ENCODE assay signal across 8 cellular contexts in genomic region chr4:39977489-39978377, GRCh38. TPM values are rescaled to one million over a fixed set of nuclear protein-coding genes. Genes with fewer than 3 reads are reported as not detected.
DNase-seq lines count a peak whose midpoint lies in the region; ATAC-seq and TF ChIP-seq lines count a peak whose summit lies in the region.

Gene PDS5A, minus strand, starts transcription at chr4:39977911. Its CDS starts 1,334 bp downstream, at chr4:39976577.

- peak within 1 kb of the TSS; percentile 82 for H3K4me3 Mint-ChIP-seq in chondrocyte (ENCODE audit: unreplicated experiment)

- H3K9me3 Mint-ChIP-seq in chondrocyte (ENCODE audit: low read depth) = no peaks in the 10 kb centered on the region

- no peaks in the 10 kb centered on the region for H3K27me3 Mint-ChIP-seq in chondrocyte (ENCODE audit: low read depth)

- H3K27ac Mint-ChIP-seq in chondrocyte (ENCODE audit: unreplicated experiment) = peak within 1 kb of the TSS; percentile 94

- peak; percentile 90 for TF ChIP-seq POLR2A in GM19099 (IDR thresholded peaks at IDR 0.05; ENCODE audit: extremely low read depth, insufficient read length, low read depth)

- H3K36me3 Mint-ChIP-seq in chondrocyte (ENCODE audit: low read depth) = peaks cover 9% of the 10 kb centered on the region

- DNase-seq in AML-193 (lab: John Stamatoyannopoulos, UW) (peak; percentile 82 to 85), NCI-H460 (ENCODE audit: extremely low read depth, low read depth) (peak; percentile 84), chondrocyte (ENCODE audit: low spot score) (peak; percentile 93), kidney tubule cell (ENCODE audit: low spot score) (peak; percentile 93)
- peak; percentile 76 to 84 for DNase-seq in activated CD4-positive, alpha-beta T cell treated with anti-CD3 and anti-CD28 coated beads for 24 hours (ENCODE audit: low read depth in 2 of 2)
- peak; percentile 74 to 86 (median 78) for DNase-seq in stimulated activated CD4-positive, alpha-beta T cell treated with anti-CD3 and anti-CD28 coated beads, Interleukin-1b, Interleukin-23, amount 100 ng/mL, for 24 hours (ENCODE audit: low read depth in 4 of 4, low spot score in 1 of 4)

- peaks cover 31% of the 10 kb centered on the region for H3K4me1 Mint-ChIP-seq in chondrocyte (ENCODE audit: low read depth)

- peak; percentile 88 for TF ChIP-seq CTCF in chondrocyte (IDR thresholded peaks at IDR 0.05)

- ATAC-seq in HG03432 (IDR thresholded peaks at IDR 0.05; ENCODE audit: unreplicated experiment) = peak; percentile 83

RNA-seq across cellular contexts. Expression of gene PDS5A, which starts in this region (rescaled TPM):
- 81.8 and 92.7 TPM in 2 replicates for total RNA-seq in NCI-H460 (2014; rRNA removed; shearing (Covaris generic))
- 29.2 and 37.8 TPM in 2 replicates for polyA plus RNA-seq in NCI-H460 (2014; cell fraction: nucleus; rRNA removed)
- 53.3 to 61.3 TPM (median 53.8 TPM) in 3 replicates for total RNA-seq in chondrocyte

Comparison
In these comparisons a context has a peak if more than half of its experiments do, and no peak if none do; other contexts are left out.
1. Peak in every context shown above with its lines: DNase-seq and ATAC-seq.